In genomic region chr18:76936877-76937276, GRCh38 we compare ENCODE assay signal across 22 cellular contexts.
"Had no signal": no experiment of that assay in that cellular context is flagged by ENCODE, and none has a peak within 500 bp of the region (broad histone marks: within the 10 kb centered on the region; RNA-seq: fewer than 3 reads in every experiment).

No MANE protein-coding gene starts in this region.

- ATAC-seq: Panc1, PC-3, SK-N-SH treated with all-trans-retinoic acid at 6 μM for 48 hours had no signal

- H3K27ac ChIP-seq: RWPE1, SJCRH30 had no signal

- H3K27me3 ChIP-seq: SJCRH30 had no signal

- H3K36me3 ChIP-seq: SJCRH30 had no signal

- H3K4me1 ChIP-seq: SJCRH30 had no signal

- H3K9me3 ChIP-seq: SJCRH30 had no signal

- DNase-seq: Kasumi-1, KG1, MM.1S, NCI-H1092 treated with DMSO at 0.1 percent for 48 hours, NCI-H1436, NCI-H187, NCI-H2029, NCI-H2081 treated with DMSO at 0.1 percent for 48 hours, NCI-H2171, NCI-H226, NCI-H446, NCI-H510A, NCI-H524 treated with DMSO at 0.1 percent for 48 hours, NCI-H69, NCI-H774, PC-3, SHP77 treated with DMSO at 0.1 percent for 48 hours, SJCRH30, T-helper 1 cell had no signal

- H3K4me3 ChIP-seq: SJCRH30 had no signal
